Comparison of ENCODE assay signal across 16 cellular contexts in the genomic region with DNA sequence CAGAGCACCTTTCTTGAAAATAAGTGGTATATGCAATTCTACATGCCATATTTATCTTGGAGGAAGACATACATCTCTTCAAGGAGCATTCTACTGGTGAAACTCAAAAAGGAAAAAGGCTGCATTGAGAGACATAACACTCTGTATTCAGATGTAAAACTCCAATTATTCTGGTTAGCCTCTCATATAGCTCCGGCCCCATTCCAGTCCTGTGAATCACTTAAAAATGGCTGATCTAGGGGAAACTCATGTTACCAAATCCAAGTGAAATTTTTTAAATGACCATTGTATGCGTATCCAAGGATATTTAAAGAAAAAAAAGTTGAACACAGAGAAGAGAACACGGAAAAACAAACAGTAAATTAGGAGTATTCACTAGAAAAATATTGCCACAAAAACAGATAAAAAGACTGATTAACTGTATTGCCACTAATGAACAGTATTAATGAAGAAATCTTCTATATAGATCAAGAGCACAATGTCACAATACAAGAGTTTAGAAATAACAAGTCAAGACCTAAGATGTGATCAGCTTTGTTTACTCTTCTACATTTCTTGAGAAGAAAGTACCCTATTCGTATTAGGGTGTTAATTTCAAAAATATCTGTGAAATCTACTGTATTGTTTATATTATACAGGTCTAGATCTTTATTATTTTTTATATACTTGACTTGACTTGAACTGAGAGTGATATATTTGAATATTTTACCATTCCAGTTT.
DNase-seq lines count a peak whose midpoint lies in the region; ATAC-seq and TF ChIP-seq lines count a peak whose summit lies in the region.
"Had no signal": no experiment of that assay in that cellular context is flagged by ENCODE, and none has a peak within 500 bp of the region (broad histone marks: within the 10 kb centered on the region; RNA-seq: fewer than 3 reads in every experiment).

No MANE protein-coding gene starts in this region.

- no peaks in the 10 kb centered on the region for H3K27me3 Mint-ChIP-seq in MCF 10A (ENCODE audit: insufficient read depth, unreplicated experiment)

- 85% methylated on average over 4 of the region's 4 CpGs for WGBS in prostate gland

- H3K9ac ChIP-seq in colonic mucosa (ENCODE audit: low read depth in 2 of 2, low read length in 2 of 2), result no peak overlapping the region

- H3K4me3 ChIP-seq in breast epithelium (no peak overlapping the region), epithelial cell of esophagus (ENCODE audit: low read length) (no peak overlapping the region), prostate gland (no peak overlapping the region), colonic mucosa (no peak overlapping the region)

- H3K4me1 Mint-ChIP-seq in MCF 10A (ENCODE audit: insufficient read depth, unreplicated experiment), result peaks cover 25% of the 10 kb centered on the region
- H3K4me1 Mint-ChIP-seq: CD14-positive monocyte had no signal

- no peak for TF ChIP-seq POLR2A in breast epithelium (IDR thresholded peaks at IDR 0.05)
- TF ChIP-seq POLR2A in prostate gland (IDR thresholded peaks at IDR 0.05), result no peak

- no peaks in the 10 kb centered on the region for H3K9me3 Mint-ChIP-seq in MCF 10A (ENCODE audit: unreplicated experiment)

- intact Hi-C loops in MCF 10A (cut with micrococcal nuclease) (no loop called here), breast epithelium (cut with DNase I; ENCODE audit: low total_unique reads) (no loop called here), prostate gland (cut with DNase I) (no loop called here), colonic mucosa (cut with DNase I) (no loop called here), left ventricle myocardium superior (cut with micrococcal nuclease) (no loop called here)

- H3K36me3 Mint-ChIP-seq in MCF 10A (ENCODE audit: insufficient read depth, unreplicated experiment), result no peaks in the 10 kb centered on the region
- H3K36me3 Mint-ChIP-seq: CD14-positive monocyte had no signal

- H3K4me3 Mint-ChIP-seq in MCF 10A (ENCODE audit: unreplicated experiment), result no peak overlapping the region
- H3K4me3 Mint-ChIP-seq: CD14-positive monocyte had no signal

- H3K36me3 ChIP-seq in breast epithelium (no peaks in the 10 kb centered on the region), prostate gland (no peaks in the 10 kb centered on the region), colonic mucosa (no peaks in the 10 kb centered on the region)

- no peaks in the 10 kb centered on the region for H3K4me1 ChIP-seq in breast epithelium
- H3K4me1 ChIP-seq in prostate gland (replicated peaks), result no peaks in the 10 kb centered on the region
- H3K4me1 ChIP-seq in colonic mucosa, result no peaks in the 10 kb centered on the region

- DNase-seq in MCF 10A (ENCODE audit: unreplicated experiment) (peak; percentile 17), breast epithelium (ENCODE audit: low spot score in 2 of 2) (no peak), RPMI7951 (ENCODE audit: low read depth) (peak; percentile 35), epithelial cell of esophagus (ENCODE audit: low read depth) (peak; percentile 7), prostate gland (ENCODE audit: low spot score) (no peak), SHP77 (lab: John Stamatoyannopoulos, UW) (no peak), colonic mucosa (no peak), left ventricle myocardium superior (no peak)
- DNase-seq: DMS 273 treated with DMSO at 0.1 percent for 48 hours, H7, NCI-H1694 treated with DMSO at 0.1 percent for 48 hours, NCI-H524, RPMI8226, SIG-M5 had no signal

- H3K9me3 ChIP-seq in breast epithelium (peaks cover 0 to 8% of the 10 kb centered on the region in 2 donors), prostate gland (no peaks in the 10 kb centered on the region), colonic mucosa (no peaks in the 10 kb centered on the region)

- no peak overlapping the region for H3K27ac Mint-ChIP-seq in MCF 10A (ENCODE audit: low read depth, unreplicated experiment)
- H3K27ac Mint-ChIP-seq: CD14-positive monocyte had no signal

- no peak overlapping the region for H3K27ac ChIP-seq in breast epithelium
- no peak overlapping the region for H3K27ac ChIP-seq in prostate gland
- no peak overlapping the region for H3K27ac ChIP-seq in colonic mucosa
- H3K27ac ChIP-seq: 22Rv1 had no signal

- no TSS peak for BruUV-seq in MCF 10A (replicated peaks; lab: Mats Ljungman, UMichigan)

- TF ChIP-seq CTCF in MCF 10A (IDR thresholded peaks at IDR 0.05; ENCODE audit: unreplicated experiment) (no peak), breast epithelium (IDR thresholded peaks at IDR 0.05) (no peak), epithelial cell of esophagus (IDR thresholded peaks at IDR 0.05; ENCODE audit: insufficient read depth, low read depth, low read length, missing control alignments) (no peak), prostate gland (IDR thresholded peaks at IDR 0.05) (no peak), colonic mucosa (IDR thresholded peaks at IDR 0.05) (no peak)

- CTCF ChIA-PET in MCF 10A (lab: Yijun Ruan, JAX), result interaction anchor here (0.7 kb wide), 1 partner anchor 14 kb away, joined by 4 read pairs; no protein-coding TSS in a partner anchor

- POLR2A ChIA-PET in MCF 10A (lab: Yijun Ruan, JAX), result no interaction called here

- H3K27me3 ChIP-seq in breast epithelium (no peaks in the 10 kb centered on the region), prostate gland (replicated peaks; ENCODE audit: insufficient read depth) (no peaks in the 10 kb centered on the region), colonic mucosa (no peaks in the 10 kb centered on the region)

- ATAC-seq in left ventricle myocardium superior, result no peak

Comparison
In these comparisons a context has a peak if more than half of its experiments do, and no peak if none do; other contexts are left out.
1. DNase-seq: peak in MCF 10A (single experiment), RPMI7951 (single experiment) and epithelial cell of esophagus (single experiment); none in breast epithelium (0 of 2), prostate gland (single experiment), SHP77 (0 of 2), colonic mucosa (single experiment) and left ventricle myocardium superior (single experiment).